ENCODE assay signal across 1 cellular context in the genomic region with DNA sequence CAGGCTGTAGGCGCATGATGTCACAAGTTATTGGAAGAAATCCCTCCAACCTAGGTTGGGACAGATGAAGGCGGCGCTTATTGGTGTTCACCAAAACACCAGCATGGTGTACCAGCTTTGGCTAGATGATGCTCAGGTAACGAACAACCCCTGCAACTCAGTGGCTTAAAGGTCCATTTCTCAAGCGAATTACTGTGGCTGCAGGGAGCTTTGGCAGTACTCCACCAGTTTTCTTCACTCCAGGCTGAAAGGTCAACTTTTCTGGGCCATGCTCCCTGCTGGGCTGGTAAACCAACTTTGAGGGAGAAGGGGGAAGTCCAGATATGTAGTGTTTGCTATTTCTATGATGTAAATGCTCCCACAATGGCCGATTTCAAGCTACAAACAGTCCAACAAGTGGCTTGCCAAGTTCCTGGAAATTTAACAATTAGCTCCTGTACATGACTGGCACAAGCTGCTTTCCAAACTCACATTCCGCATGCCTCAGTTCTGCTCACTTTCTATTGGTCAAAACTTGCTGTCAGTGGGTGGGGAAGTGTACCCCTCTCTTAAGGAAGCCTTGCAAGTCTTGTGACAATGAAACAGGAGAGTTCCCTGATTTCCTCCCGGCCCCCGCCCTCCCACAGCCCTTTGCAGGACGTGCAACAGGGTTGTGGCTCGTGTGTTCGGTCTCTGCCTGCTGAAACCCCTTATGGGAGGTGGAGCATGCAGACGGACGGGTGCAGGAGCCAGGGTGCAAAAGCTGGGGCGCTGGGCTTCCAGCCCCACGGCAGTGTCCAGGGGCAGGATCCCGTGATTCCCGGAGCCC.
TF ChIP-seq lines count a peak whose summit lies in the region.

No MANE protein-coding gene starts in this region.

TF ChIP-seq in H1, 55 proteins besides CTCF, POLR2A, EP300 and RAD21:
- TF ChIP-seq CTBP2 (IDR thresholded peaks at IDR 0.05; ENCODE audit: borderline replicate concordance, insufficient read depth, insufficient read length, low read length) (no peak), HDAC2 (IDR thresholded peaks at IDR 0.05; ENCODE audit: borderline replicate concordance in 1 of 2, low read depth in 2 of 2, low read length in 2 of 2) (0 out of 4 replicates have a peak, but pooled peaks of 1 of the 2 experiments have one; percentile 1)
- TF ChIP-seq, protein P1, sequence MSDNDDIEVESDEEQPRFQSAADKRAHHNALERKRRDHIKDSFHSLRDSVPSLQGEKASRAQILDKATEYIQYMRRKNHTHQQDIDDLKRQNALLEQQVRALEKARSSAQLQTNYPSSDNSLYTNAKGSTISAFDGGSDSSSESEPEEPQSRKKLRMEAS (IDR thresholded peaks at IDR 0.05) = peak; percentile 29; the same call in 1 of the 2 replicates
